In genomic region chr7:151680810-151681209, GRCh38 we compare ENCODE assay signal across 14 cellular contexts.
DNase-seq lines count a peak whose midpoint lies in the region; ATAC-seq and TF ChIP-seq lines count a peak whose summit lies in the region.
"Had no signal": no experiment of that assay in that cellular context is flagged by ENCODE, and none has a peak within 500 bp of the region (broad histone marks: within the 10 kb centered on the region; RNA-seq: fewer than 3 reads in every experiment).

No MANE protein-coding gene starts in this region.

- no peak overlapping the region for H2BK20ac ChIP-seq in H9 (ENCODE audit: low read depth, low read length, poor library complexity, severe bottlenecking)

- H3K23me2 ChIP-seq in H9 (ENCODE audit: insufficient read length, low read depth, low read length, poor library complexity, severe bottlenecking) = no peaks in the 10 kb centered on the region

- peaks cover 6 to 7% of the 10 kb centered on the region in 2 experiments; a peak in 3 of 4 replicates for H3K4me1 Mint-ChIP-seq in H9

- H3K9me3 ChIP-seq in testis (no peaks in the 10 kb centered on the region), H9 (ENCODE audit: control insufficient read depth, low read depth, low read length) (no peaks in the 10 kb centered on the region)

- H3K27me3 Mint-ChIP-seq in H9 (ENCODE audit: low read depth) = no peaks in the 10 kb centered on the region
- H3K27me3 Mint-ChIP-seq: naive thymus-derived CD8-positive, alpha-beta T cell had no signal

- no peak overlapping the region for H3K4me2 ChIP-seq in H9 (ENCODE audit: insufficient read depth, insufficient read length, low read length)
- H3K4me2 ChIP-seq: GM23338 had no signal

- no peak overlapping the region for H3K23ac ChIP-seq in H9 (ENCODE audit: insufficient read length, low read depth, low read length)

- no peak overlapping the region for H3K56ac ChIP-seq in H9 (ENCODE audit: insufficient read length, low read depth, low read length)

- H3K9me3 Mint-ChIP-seq in H9 = no peaks in the 10 kb centered on the region
- H3K9me3 Mint-ChIP-seq: activated naive CD8-positive, alpha-beta T cell treated with anti-CD3 and anti-CD28 coated beads, Interleukin-2, amount 10 ng/mL, durations not matched to agents 7 days and 5 days; CD8-positive, alpha-beta memory T cell; GM23338; naive thymus-derived CD8-positive, alpha-beta T cell had no signal

- 65 to 72% methylated on average over 7 of the region's 7 CpGs for WGBS in testis, 2 donors
- WGBS in H9 (ENCODE audit: extremely low coverage, insufficient read length, low lambda C conversion rate) = no CpG with 5 or more reads among the region's 7 CpGs

- no peak overlapping the region for H3K9ac ChIP-seq in H9 (ENCODE audit: extremely low read depth, insufficient read length, low read length)

- H3K27ac ChIP-seq in layer of hippocampus (ENCODE audit: low read depth, low read length) (peak overlapping the region; percentile 64), testis (peak overlapping the region in 1 of 2 donors; percentile 66), H9 (ENCODE audit: insufficient read length, low read depth, low read length) (no peak overlapping the region)

- no peak overlapping the region for H2BK5ac ChIP-seq in H9 (ENCODE audit: insufficient read length, low read length)

- no peak overlapping the region for H2BK120ac ChIP-seq in H9 (ENCODE audit: low read depth, low read length, poor library complexity, severe bottlenecking)

- no peaks in the 10 kb centered on the region for H3K79me2 ChIP-seq in H9 (ENCODE audit: insufficient read depth, low read length)

- H3K36me3 Mint-ChIP-seq in H9 (ENCODE audit: insufficient read depth in 1 of 3, low read depth in 3 of 3) = no peaks in the 10 kb centered on the region
- H3K36me3 Mint-ChIP-seq: activated naive CD8-positive, alpha-beta T cell treated with anti-CD3 and anti-CD28 coated beads, Interleukin-2, amount 10 ng/mL, durations not matched to agents 7 days and 5 days had no signal

- no peak overlapping the region; the same call in 1 of the 2 replicates for H3K14ac ChIP-seq in H9 (ENCODE audit: insufficient read depth, low read length)

- 0 out of 7 replicates have a peak overlapping the region, but pooled peaks of 1 of the 3 experiments have one; percentile 21 for H3K27ac Mint-ChIP-seq in H9
- H3K27ac Mint-ChIP-seq: activated naive CD8-positive, alpha-beta T cell treated with anti-CD3 and anti-CD28 coated beads, Interleukin-2, amount 10 ng/mL, durations not matched to agents 7 days and 5 days; GM23338 had no signal

- ATAC-seq in HG02973 (IDR thresholded peaks at IDR 0.05; ENCODE audit: unreplicated experiment) = no peak
- ATAC-seq: GM23338; naive thymus-derived CD8-positive, alpha-beta T cell had no signal

- H3K27me3 ChIP-seq in layer of hippocampus (ENCODE audit: control insufficient read depth, insufficient read depth, low read length) = no peaks in the 10 kb centered on the region
- no peaks in the 10 kb centered on the region for H3K27me3 ChIP-seq in testis
- no peaks in the 10 kb centered on the region for H3K27me3 ChIP-seq in H9 (ENCODE audit: insufficient read depth, low read length)

- no peak overlapping the region for H4K5ac ChIP-seq in H9 (ENCODE audit: insufficient read length, low read depth, low read length)

- no peak overlapping the region for H3K4ac ChIP-seq in H9 (ENCODE audit: low read depth, low read length)

- no peak overlapping the region for H2AFZ ChIP-seq in H9 (ENCODE audit: low read length)
- H2AFZ ChIP-seq: GM23338 had no signal

- no peaks in the 10 kb centered on the region for H3K36me3 ChIP-seq in testis (ENCODE audit: low read depth, missing control alignments)

- no peak overlapping the region for H4K91ac ChIP-seq in H9 (ENCODE audit: insufficient read length, low read depth, low read length)

- TF ChIP-seq POLR2A in testis (IDR thresholded peaks at IDR 0.05) = no peak

- no peak overlapping the region for H2BK12ac ChIP-seq in H9 (ENCODE audit: insufficient read length, low read depth, low read length)

- no peaks in the 10 kb centered on the region for H4K20me1 ChIP-seq in H9 (ENCODE audit: control insufficient read depth, insufficient read depth, insufficient read length)

- no peak overlapping the region for H2AK5ac ChIP-seq in H9 (ENCODE audit: insufficient read length, low read length)

- H3K18ac ChIP-seq in H9 (ENCODE audit: insufficient read length, low read depth, low read length) = no peak overlapping the region

- H3T11ph ChIP-seq in H9 (ENCODE audit: low read length) = no peak overlapping the region

- no peak overlapping the region for H3K4me3 ChIP-seq in choroid plexus epithelial cell (ENCODE audit: low read depth, low read length)
- H3K4me3 ChIP-seq in testis = no peak overlapping the region
- H3K4me3 ChIP-seq: GM23338 had no signal

- intact Hi-C loops in testis (cut with DNase I; ENCODE audit: low total_unique reads) = no loop called here

- no peaks in the 10 kb centered on the region for H3K79me1 ChIP-seq in H9 (ENCODE audit: insufficient read depth, low read depth, low read length, poor library complexity, severe bottlenecking)

- peak; percentile 80 for DNase-seq in HCEC 1CT
- peak; percentile 94 for DNase-seq in choroid plexus epithelial cell (ENCODE audit: low read depth)
- DNase-seq in testis = peak; percentile 44
- no peak for DNase-seq in T-helper 2 cell
- no peak for DNase-seq in H9
- DNase-seq in activated CD4-positive, CD25-positive, alpha-beta regulatory T cell treated with anti-CD3 and anti-CD28 coated beads, Interleukin-2, amount 50 U/mL, for 72 hours = no peak
- DNase-seq: activated CD8-positive, alpha-beta memory T cell treated with anti-CD3 and anti-CD28 coated beads for 24 hours; activated naive CD8-positive, alpha-beta T cell treated with anti-CD3 and anti-CD28 coated beads, Interleukin-2, amount 10 ng/mL, durations not matched to agents 7 days and 5 days; CD8-positive, alpha-beta memory T cell; naive thymus-derived CD8-positive, alpha-beta T cell; NCI-H2081 treated with DMSO at 0.1 percent for 48 hours had no signal

- no peak overlapping the region for H4K8ac ChIP-seq in H9 (replicated peaks; ENCODE audit: insufficient read length, low read depth, low read length)

- H2BK15ac ChIP-seq in H9 (ENCODE audit: low read depth, low read length) = no peak overlapping the region

- no peak for TF ChIP-seq CTCF in choroid plexus epithelial cell (conservative IDR thresholded peaks at IDR 0.05; ENCODE audit: low read depth, low read length)
- no peak for TF ChIP-seq CTCF in testis (IDR thresholded peaks at IDR 0.05)
- no peak for TF ChIP-seq CTCF in H9 (conservative IDR thresholded peaks at IDR 0.05)

- no peak overlapping the region for H3K4me3 Mint-ChIP-seq in H9
- H3K4me3 Mint-ChIP-seq: activated naive CD8-positive, alpha-beta T cell treated with anti-CD3 and anti-CD28 coated beads, Interleukin-2, amount 10 ng/mL, durations not matched to agents 7 days and 5 days; GM23338 had no signal

- H3K4me1 ChIP-seq in testis (peaks cover 7% of the 10 kb centered on the region), H9 (ENCODE audit: insufficient read depth, low read length) (no peaks in the 10 kb centered on the region; the same call in 1 of the 2 replicates)

Comparison
In these comparisons a context has a peak if more than half of its experiments do, and no peak if none do; other contexts are left out.
1. DNase-seq: peak in HCEC 1CT (single experiment), choroid plexus epithelial cell (single experiment) and testis (single experiment); none in T-helper 2 cell (0 of 5), H9 (single experiment) and activated CD4-positive, CD25-positive, alpha-beta regulatory T cell treated with anti-CD3 and anti-CD28 coated beads, Interleukin-2, amount 50 U/mL, for 72 hours (single experiment).